ENCODE assay signal across 8 cellular contexts in the genomic region with DNA sequence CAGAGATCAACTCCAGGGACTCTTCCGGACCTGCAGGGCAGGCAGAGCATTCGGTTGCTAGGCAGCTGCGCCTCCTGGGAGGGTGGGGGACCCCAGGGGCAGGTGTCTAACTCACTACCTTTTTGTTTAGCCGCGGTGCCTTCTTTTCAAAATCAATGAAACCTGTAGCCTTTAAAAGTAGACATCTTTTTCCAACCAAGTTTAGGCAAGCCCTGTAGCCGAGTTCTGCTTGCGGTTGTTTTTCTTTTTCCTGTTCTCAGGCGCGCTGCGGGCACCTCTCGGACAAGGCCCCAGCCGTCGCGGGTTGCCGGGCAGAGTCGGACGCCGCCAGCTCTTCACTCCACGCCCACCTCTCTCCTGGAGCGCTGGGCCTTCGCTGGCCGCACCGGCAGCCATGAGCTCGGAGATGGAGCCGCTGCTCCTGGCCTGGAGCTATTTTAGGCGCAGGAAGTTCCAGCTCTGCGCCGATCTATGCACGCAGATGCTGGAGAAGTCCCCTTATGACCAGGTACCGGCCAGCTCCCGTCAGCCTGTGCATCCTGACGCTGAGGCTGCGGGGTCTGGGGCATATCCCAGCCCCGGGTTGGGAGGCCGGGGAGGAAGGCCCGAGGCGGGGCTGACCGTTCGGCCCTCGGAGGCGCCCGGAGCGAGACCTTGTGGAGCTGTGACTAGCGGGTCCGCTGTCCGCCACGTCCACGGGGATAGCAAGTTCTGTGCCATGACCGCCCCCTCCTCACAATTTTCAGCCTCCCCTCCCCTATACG. TPM values are rescaled to one million over a fixed set of nuclear protein-coding genes. Genes with fewer than 3 reads are reported as not detected.
DNase-seq lines count a peak whose midpoint lies in the region; ATAC-seq lines count a peak whose summit lies in the region.

Gene TTC8, plus strand, starts transcription at position 338 of the 764 bp plus-strand sequence. Its CDS starts 57 bp downstream, at position 395.

- ATAC-seq in GM19043 (IDR thresholded peaks at IDR 0.05; ENCODE audit: low read depth, unreplicated experiment) (peak; percentile 98), HG03354 (IDR thresholded peaks at IDR 0.05; ENCODE audit: poor library complexity, severe bottlenecking, unreplicated experiment) (peak; percentile 99)

- DNase-seq in AG20443 (ENCODE audit: low spot score) (peak; percentile 96), NCI-H446 treated with DMSO at 0.1 percent for 48 hours (lab: John Stamatoyannopoulos, UW) (peak; percentile 83), cerebellum (ENCODE audit: low spot score) (peak; percentile 87), islet precursor cell (peak; percentile 95)
- peak; percentile 77 for DNase-seq in activated CD4-positive, CD25-positive, alpha-beta regulatory T cell treated with anti-CD3 and anti-CD28 coated beads, Interleukin-2, amount 50 U/mL, for 72 hours
- peak; percentile 75 for DNase-seq in stimulated activated CD4-positive, alpha-beta T cell treated with anti-CD3 and anti-CD28 coated beads, Interleukin-12 subunit alpha, Interleukin-12 subunit beta, amount 100 ng/mL, for 4 hours

RNA-seq across cellular contexts. Expression of gene TTC8, which starts in this region (rescaled TPM):
- 19.1 TPM for total RNA-seq in cerebellum

Comparison
In these comparisons a context has a peak if more than half of its experiments do, and no peak if none do; other contexts are left out.
1. Peak in every context shown above with its lines: DNase-seq and ATAC-seq.